ENCODE assay signal across 8 cellular contexts in genomic region chr10:70672165-70672992, GRCh38.
A peak's percentile ranks its signal among the peaks of the same experiment; 100 is the strongest.
DNase-seq lines count a peak whose midpoint lies in the region; ATAC-seq and TF ChIP-seq lines count a peak whose summit lies in the region.

TSS of gene ADAMTS14 (plus strand) at chr10:70672506. CDS start at chr10:70672803, 297 bp downstream.

- peaks cover 7% of the 10 kb centered on the region for H3K4me1 Mint-ChIP-seq in central memory CD8-positive, alpha-beta T cell
- peaks cover 16% of the 10 kb centered on the region for H3K4me1 Mint-ChIP-seq in stimulated activated effector memory CD8-positive, alpha-beta T cell treated with anti-CD3 and anti-CD28 coated beads, Interleukin-12 subunit alpha, Interleukin-12 subunit beta, amount 100 ng/mL, for 72 hours

- H3K27ac Mint-ChIP-seq in central memory CD8-positive, alpha-beta T cell (ENCODE audit: low read depth), result no peak within 1 kb of the TSS
- H3K27ac Mint-ChIP-seq in stimulated activated effector memory CD8-positive, alpha-beta T cell treated with anti-CD3 and anti-CD28 coated beads, Interleukin-12 subunit alpha, Interleukin-12 subunit beta, amount 100 ng/mL, for 72 hours, result no peak within 1 kb of the TSS

- peak within 1 kb of the TSS; percentile 75 for H3K27ac ChIP-seq in RWPE1

- peaks cover 62% of the 10 kb centered on the region for H3K27me3 Mint-ChIP-seq in central memory CD8-positive, alpha-beta T cell

- H3K36me3 Mint-ChIP-seq in central memory CD8-positive, alpha-beta T cell (ENCODE audit: insufficient read depth), result no peaks in the 10 kb centered on the region
- H3K36me3 Mint-ChIP-seq in stimulated activated effector memory CD8-positive, alpha-beta T cell treated with anti-CD3 and anti-CD28 coated beads, Interleukin-12 subunit alpha, Interleukin-12 subunit beta, amount 100 ng/mL, for 72 hours, result no peaks in the 10 kb centered on the region

- POLR2A ChIA-PET in RWPE1 (lab: Yijun Ruan, JAX; ENCODE audit: low non-redundant PET), result no interaction called here

- peak within 1 kb of the TSS; percentile 73 for H3K4me3 Mint-ChIP-seq in central memory CD8-positive, alpha-beta T cell
- H3K4me3 Mint-ChIP-seq in stimulated activated effector memory CD8-positive, alpha-beta T cell treated with anti-CD3 and anti-CD28 coated beads, Interleukin-12 subunit alpha, Interleukin-12 subunit beta, amount 100 ng/mL, for 72 hours, result peak within 1 kb of the TSS; percentile 70

- DNase-seq in NOMO-1 treated with DMSO at 0.1 percent for 48 hours (lab: John Stamatoyannopoulos, UW; ENCODE audit: unreplicated experiment) (peak; percentile 5), NOMO-1 treated with dmso at 0.1 percent for 144 hours (lab: John Stamatoyannopoulos, UW; ENCODE audit: unreplicated experiment) (no peak), RWPE1 (ENCODE audit: low spot score) (peak; percentile 40), kidney tubule cell (ENCODE audit: low spot score) (peak; percentile 50)
- DNase-seq in central memory CD8-positive, alpha-beta T cell (ENCODE audit: low spot score in 2 of 2), result no peak
- peak in 1 of 2 donors; percentile 21 for DNase-seq in stimulated activated effector memory CD8-positive, alpha-beta T cell treated with anti-CD3 and anti-CD28 coated beads, Interleukin-12 subunit alpha, Interleukin-12 subunit beta, amount 100 ng/mL, for 72 hours (ENCODE audit: low spot score in 2 of 2)

- CTCF ChIA-PET in RWPE1 (lab: Yijun Ruan, JAX), result no interaction called here

- ATAC-seq in central memory CD8-positive, alpha-beta T cell (replicated peaks; ENCODE audit: extremely low read depth, poor library complexity, severe bottlenecking), result no peak
- ATAC-seq in stimulated activated effector memory CD8-positive, alpha-beta T cell treated with anti-CD3 and anti-CD28 coated beads, Interleukin-12 subunit alpha, Interleukin-12 subunit beta, amount 100 ng/mL, for 72 hours, result peak; percentile 71
- ATAC-seq in HG02852 (IDR thresholded peaks at IDR 0.05; ENCODE audit: unreplicated experiment) (no peak), HG02884 (IDR thresholded peaks at IDR 0.05; ENCODE audit: unreplicated experiment) (no peak)

- no peak for TF ChIP-seq CTCF in RWPE1 (conservative IDR thresholded peaks at IDR 0.05; ENCODE audit: low read depth)

- no peaks in the 10 kb centered on the region for H3K9me3 Mint-ChIP-seq in central memory CD8-positive, alpha-beta T cell
- H3K9me3 Mint-ChIP-seq in stimulated activated effector memory CD8-positive, alpha-beta T cell treated with anti-CD3 and anti-CD28 coated beads, Interleukin-12 subunit alpha, Interleukin-12 subunit beta, amount 100 ng/mL, for 72 hours, result no peaks in the 10 kb centered on the region

Comparison
In these comparisons a context has a peak if more than half of its experiments do, and no peak if none do; other contexts are left out.
1. DNase-seq: peak in NOMO-1 treated with DMSO at 0.1 percent for 48 hours (single experiment), RWPE1 (single experiment) and kidney tubule cell (single experiment); none in NOMO-1 treated with dmso at 0.1 percent for 144 hours (single experiment) and central memory CD8-positive, alpha-beta T cell (0 of 2).